Comparison of ENCODE assay signal across 8 cellular contexts in genomic region chr2:219178377-219179175, GRCh38. TPM values are rescaled to one million over a fixed set of nuclear protein-coding genes. Genes with fewer than 3 reads are reported as not detected.
DNase-seq lines count a peak whose midpoint lies in the region; ATAC-seq and TF ChIP-seq lines count a peak whose summit lies in the region.

No MANE protein-coding gene starts in this region.

- TF ChIP-seq CTCF in omental fat pad (IDR thresholded peaks at IDR 0.05), result no peak

- DNase-seq in NCI-H1092 treated with DMSO at 0.1 percent for 48 hours (lab: John Stamatoyannopoulos, UW) (peak; percentile 3), NCI-H1092 (lab: John Stamatoyannopoulos, UW) (no peak), NCI-H510A treated with DMSO at 0.1 percent for 48 hours (lab: John Stamatoyannopoulos, UW) (peak; percentile 18), activated gamma-delta T cell (lab: John Stamatoyannopoulos, UW) (peak; percentile 55), germinal center (ENCODE audit: low spot score) (peak; percentile 40), omental fat pad (ENCODE audit: low spot score) (peak; percentile 46), islet precursor cell (no peak)

- ATAC-seq in HG02588 (IDR thresholded peaks at IDR 0.05; ENCODE audit: unreplicated experiment) (peak; percentile 15), omental fat pad (ENCODE audit: low FRiP score) (no peak)

RNA-seq across cellular contexts. Expression of gene RETREG2, which starts 0.5 kb away (rescaled TPM):
- total RNA-seq in omental fat pad, result 10 to 100 TPM; 48.5 to 73.9 (median 57.7) TPM

RNA-seq across cellular contexts. Expression of gene CNPPD1, which starts 1.9 kb away (rescaled TPM):
- 10 to 100 TPM; 37.0 to 77.2 (median 43.0) TPM for total RNA-seq in omental fat pad

RNA-seq across cellular contexts. Expression of gene SLC23A3, which starts 8.7 kb away (rescaled TPM):
- 1 to 10 TPM; 1.0 to 2.7 (median 1.2) TPM for total RNA-seq in omental fat pad

RNA-seq across cellular contexts. Expression of gene NHEJ1, which starts 18.0 kb away (rescaled TPM):
- total RNA-seq in omental fat pad, result 10 to 100 TPM; 13.8 to 23.2 (median 17.5) TPM

RNA-seq across cellular contexts. Expression of gene ZFAND2B, which starts 28.0 kb away (rescaled TPM):
- total RNA-seq in omental fat pad, result 10 to 100 TPM; 25.1 to 57.1 (median 40.1) TPM

Comparison
In these comparisons a context has a peak if more than half of its experiments do, and no peak if none do; other contexts are left out.
1. DNase-seq: peak in NCI-H1092 treated with DMSO at 0.1 percent for 48 hours (single experiment), NCI-H510A treated with DMSO at 0.1 percent for 48 hours (single experiment), activated gamma-delta T cell (single experiment), germinal center (single experiment) and omental fat pad (single experiment); none in NCI-H1092 (single experiment) and islet precursor cell (single experiment).